24 cellular contexts compared by ENCODE assay signal in genomic region chr4:89311433-89311832, GRCh38.
"Had no signal": no experiment of that assay in that cellular context is flagged by ENCODE, and none has a peak within 500 bp of the region (broad histone marks: within the 10 kb centered on the region; RNA-seq: fewer than 3 reads in every experiment).

No MANE protein-coding gene starts in this region.

- H3K4me1 ChIP-seq: neural progenitor cell, parathyroid adenoma, psoas muscle, upper lobe of right lung had no signal

- DNase-seq: natural killer cell; occipital lobe; ovary; posterior cingulate gyrus; psoas muscle; right cardiac atrium; right lobe of liver; sigmoid colon; small intestine; stimulated activated CD4-positive, alpha-beta T cell treated with anti-CD3 and anti-CD28 coated beads, Interleukin-15, amount 100 ng/mL, for 24 hours; stimulated activated CD4-positive, alpha-beta T cell treated with anti-CD3 and anti-CD28 coated beads, Interleukin-2, amount 100 ng/mL, for 24 hours; stimulated activated CD4-positive, alpha-beta T cell treated with anti-CD3 and anti-CD28 coated beads, Interleukin-2, amount 100 ng/mL, for 48 hours; stimulated activated CD4-positive, alpha-beta T cell treated with anti-CD3 and anti-CD28 coated beads, Interleukin-4, amount 100 ng/mL, for 24 hours; stimulated activated naive B cell treated with anti-CD40 and anti-IgM and Interleukin-4, amounts not matched to agents 10 μg/mL and 1 μg/mL and 100 μg/mL, for 72 hours; stimulated activated naive CD4-positive, alpha-beta T cell treated with Interleukin-2 at 50 U/mL for 16 hours; stomach; thyroid gland; upper lobe of right lung had no signal

- H3K4me3 ChIP-seq: neural progenitor cell, ovary, psoas muscle, right lobe of liver, sigmoid colon, stomach, thoracic aorta, thyroid gland, tibial nerve, upper lobe of right lung, vagina had no signal

- ATAC-seq: natural killer cell; psoas muscle; right cardiac atrium; right lobe of liver; stimulated activated effector memory CD8-positive, alpha-beta T cell treated with anti-CD3 and anti-CD28 coated beads, Interleukin-12 subunit alpha, Interleukin-12 subunit beta, amount 100 ng/mL, for 72 hours; stimulated activated naive B cell treated with anti-CD40 and anti-IgM and Interleukin-4, amounts not matched to agents 10 μg/mL and 1 μg/mL and 100 μg/mL, for 72 hours; upper lobe of right lung had no signal

- H3K36me3 ChIP-seq: neural progenitor cell, ovary, right lobe of liver, sigmoid colon, stomach, thoracic aorta, thyroid gland, tibial nerve, upper lobe of right lung, vagina had no signal

- H3K27ac ChIP-seq: neural progenitor cell, ovary, parathyroid adenoma, psoas muscle, right lobe of liver, sigmoid colon, stomach, thoracic aorta, thyroid gland, tibial nerve, upper lobe of right lung, vagina had no signal

- H3K9me3 ChIP-seq: ovary, psoas muscle, right lobe of liver, sigmoid colon, stomach, thoracic aorta, thyroid gland, tibial nerve, upper lobe of right lung, vagina had no signal

- H3K27me3 ChIP-seq: ovary, right lobe of liver, thyroid gland, tibial nerve, upper lobe of right lung, vagina had no signal
